8 cellular contexts compared by ENCODE assay signal in genomic region chr22:24525416-24526037, GRCh38. TPM values are rescaled to one million over a fixed set of nuclear protein-coding genes. Genes with fewer than 3 reads are reported as not detected.
A peak's percentile ranks its signal among the peaks of the same experiment; 100 is the strongest.
DNase-seq lines count a peak whose midpoint lies in the region; ATAC-seq and TF ChIP-seq lines count a peak whose summit lies in the region.

No MANE protein-coding gene starts in this region.

- H3K4me1 ChIP-seq in OCI-LY1 (ENCODE audit: insufficient read depth, low read length, severe bottlenecking) (peaks cover 4% of the 10 kb centered on the region), esophagus squamous epithelium (peaks cover 5 to 33% (median 6%) of the 10 kb centered on the region in 3 donors)

- no peaks in the 10 kb centered on the region for H3K4me1 Mint-ChIP-seq in nephron
- H3K4me1 Mint-ChIP-seq in stimulated activated naive CD8-positive, alpha-beta T cell treated with anti-CD3 and anti-CD28 coated beads, Interleukin-15, amount 100 ng/mL, for 72 hours, result peaks cover 21% of the 10 kb centered on the region

- no peaks in the 10 kb centered on the region for H3K9me3 ChIP-seq in OCI-LY1 (ENCODE audit: low read length)
- no peaks in the 10 kb centered on the region for H3K9me3 ChIP-seq in esophagus squamous epithelium

- no peak overlapping the region for H3K4me3 Mint-ChIP-seq in nephron
- no peak overlapping the region for H3K4me3 Mint-ChIP-seq in stimulated activated naive CD8-positive, alpha-beta T cell treated with anti-CD3 and anti-CD28 coated beads, Interleukin-15, amount 100 ng/mL, for 72 hours

- no peaks in the 10 kb centered on the region for H3F3A ChIP-seq in OCI-LY1 (ENCODE audit: insufficient read depth, low read length)

- no peak overlapping the region for H2AFZ ChIP-seq in OCI-LY1 (ENCODE audit: low read length)

- H3K4me2 ChIP-seq in OCI-LY1 (ENCODE audit: low read length), result no peak overlapping the region

- no peaks in the 10 kb centered on the region for H3K36me3 ChIP-seq in OCI-LY1 (ENCODE audit: insufficient read depth, low read length)
- no peaks in the 10 kb centered on the region for H3K36me3 ChIP-seq in esophagus squamous epithelium

- no peaks in the 10 kb centered on the region for H3K79me2 ChIP-seq in OCI-LY1 (ENCODE audit: insufficient read depth, low read length)

- peak; percentile 72 for ATAC-seq in GM18907 (IDR thresholded peaks at IDR 0.05; ENCODE audit: unreplicated experiment)
- ATAC-seq in stimulated activated naive CD8-positive, alpha-beta T cell treated with anti-CD3 and anti-CD28 coated beads, Interleukin-15, amount 100 ng/mL, for 72 hours, result peak; percentile 95

- H3K36me3 Mint-ChIP-seq in nephron (ENCODE audit: low read depth), result no peaks in the 10 kb centered on the region

- H3K9me3 Mint-ChIP-seq in nephron, result no peaks in the 10 kb centered on the region
- no peaks in the 10 kb centered on the region for H3K9me3 Mint-ChIP-seq in stimulated activated naive CD8-positive, alpha-beta T cell treated with anti-CD3 and anti-CD28 coated beads, Interleukin-15, amount 100 ng/mL, for 72 hours

- no peak overlapping the region for H3K4me3 ChIP-seq in OCI-LY1 (ENCODE audit: low read depth, low read length, poor library complexity, severe bottlenecking)
- H3K4me3 ChIP-seq in esophagus squamous epithelium, result no peak overlapping the region

- no peaks in the 10 kb centered on the region for H3K9me2 ChIP-seq in OCI-LY1 (ENCODE audit: low read depth, low read length)

- intact Hi-C loops in esophagus squamous epithelium (cut with DNase I), result no loop called here

- H3K27me3 Mint-ChIP-seq in nephron (ENCODE audit: low read depth), result peaks cover 7% of the 10 kb centered on the region
- H3K27me3 Mint-ChIP-seq in stimulated activated naive CD8-positive, alpha-beta T cell treated with anti-CD3 and anti-CD28 coated beads, Interleukin-15, amount 100 ng/mL, for 72 hours, result no peaks in the 10 kb centered on the region

- no peaks in the 10 kb centered on the region for H3K27me3 ChIP-seq in OCI-LY1 (ENCODE audit: insufficient read depth, low read length)
- no peaks in the 10 kb centered on the region for H3K27me3 ChIP-seq in esophagus squamous epithelium

- TF ChIP-seq CTCF in OCI-LY1 (IDR thresholded peaks at IDR 0.05; ENCODE audit: low read length), result peak; percentile 97
- TF ChIP-seq CTCF in esophagus squamous epithelium (IDR thresholded peaks at IDR 0.05), result peak; percentile 66 to 89 (median 78)
- TF ChIP-seq CTCF in nephron (IDR thresholded peaks at IDR 0.05; ENCODE audit: unreplicated experiment in 3 of 3), result peak; percentile 74 to 82 (median 77)

- WGBS in esophagus squamous epithelium, 2 donors, result 3 to 10% methylated on average over 9 to 11 of the region's 12 CpGs

- H3K9ac ChIP-seq in OCI-LY1 (ENCODE audit: low read length), result no peak overlapping the region

- H3K27ac Mint-ChIP-seq in nephron, result no peak overlapping the region
- no peak overlapping the region for H3K27ac Mint-ChIP-seq in stimulated activated naive CD8-positive, alpha-beta T cell treated with anti-CD3 and anti-CD28 coated beads, Interleukin-15, amount 100 ng/mL, for 72 hours

- no peak for TF ChIP-seq POLR2A in esophagus squamous epithelium (IDR thresholded peaks at IDR 0.05)

- DNase-seq in AG20443 (ENCODE audit: low spot score) (peak; percentile 85), HK-2 (ENCODE audit: unreplicated experiment) (peak; percentile 57), activated T-cell treated with anti-CD3 and anti-CD28 coated beads for 1 hour (ENCODE audit: low read depth) (peak; percentile 71), esophagus squamous epithelium (lab: John Stamatoyannopoulos, UW) (no peak)
- DNase-seq in stimulated activated naive CD8-positive, alpha-beta T cell treated with anti-CD3 and anti-CD28 coated beads, Interleukin-15, amount 100 ng/mL, for 72 hours, result peak; percentile 80 to 84

- no peaks in the 10 kb centered on the region for H4K20me1 ChIP-seq in OCI-LY1 (ENCODE audit: insufficient read depth, low read length)

- H3K27ac ChIP-seq in OCI-LY1 (ENCODE audit: low read depth, low read length, poor library complexity, severe bottlenecking), result no peak overlapping the region
- H3K27ac ChIP-seq in esophagus squamous epithelium, result no peak overlapping the region

RNA-seq across cellular contexts. Expression of gene GUCD1, which starts 29.4 kb away (rescaled TPM):
- total RNA-seq in esophagus squamous epithelium, result 10 to 100 TPM; 48.2 to 98.8 (median 76.2) TPM

RNA-seq across cellular contexts. Expression of gene SNRPD3, which starts 30.3 kb away (rescaled TPM):
- 100 to 1,000 TPM; 107 to 176 (median 152) TPM for total RNA-seq in esophagus squamous epithelium

RNA-seq across cellular contexts. Expression of gene UPB1, which starts 30.4 kb away (rescaled TPM):
- total RNA-seq in esophagus squamous epithelium, result under 1 TPM in 1 of 4 donors, not detected in 3; 0.57 TPM
